Comparison of ENCODE assay signal across 2 cellular contexts in the genomic region with DNA sequence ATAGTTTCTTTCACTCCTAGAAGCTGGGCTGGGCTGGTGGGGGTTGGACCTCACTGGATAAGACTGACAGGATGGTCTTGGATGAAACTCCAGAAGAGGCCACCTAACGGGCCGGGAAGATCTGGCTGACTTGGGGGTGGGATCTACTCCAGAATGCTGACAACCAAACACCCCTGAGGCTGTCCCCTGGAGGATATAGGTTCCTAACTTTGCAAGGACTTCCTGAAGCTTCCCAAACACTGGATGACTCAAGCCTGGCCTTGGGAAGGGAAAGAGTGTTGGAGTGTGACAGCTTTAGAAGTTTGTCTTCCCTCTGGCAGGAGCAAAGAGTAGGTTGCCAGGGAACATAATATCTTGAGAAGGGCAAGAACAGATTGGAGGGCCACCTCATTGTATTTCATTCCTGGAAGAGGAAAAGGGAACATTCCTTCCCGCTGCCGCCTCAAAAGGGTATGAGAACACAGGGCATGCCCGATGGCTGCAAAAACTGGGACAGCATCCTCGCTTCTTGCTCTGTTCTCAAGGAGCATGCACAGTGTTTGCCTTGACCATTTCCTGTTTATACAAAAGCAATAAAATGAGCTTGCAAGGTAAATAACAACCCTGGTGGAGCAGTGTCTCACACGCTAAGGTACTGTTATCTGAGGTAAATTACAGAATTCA.
A peak's percentile ranks its signal among the peaks of the same experiment; 100 is the strongest.
TF ChIP-seq lines count a peak whose summit lies in the region.

No MANE protein-coding gene starts in this region.

TF ChIP-seq in A549, 52 proteins besides CTCF, POLR2A, EP300 and RAD21:
- TF ChIP-seq, protein P1, sequence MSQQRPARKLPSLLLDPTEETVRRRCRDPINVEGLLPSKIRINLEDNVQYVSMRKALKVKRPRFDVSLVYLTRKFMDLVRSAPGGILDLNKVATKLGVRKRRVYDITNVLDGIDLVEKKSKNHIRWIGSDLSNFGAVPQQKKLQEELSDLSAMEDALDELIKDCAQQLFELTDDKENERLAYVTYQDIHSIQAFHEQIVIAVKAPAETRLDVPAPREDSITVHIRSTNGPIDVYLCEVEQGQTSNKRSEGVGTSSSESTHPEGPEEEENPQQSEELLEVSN (IDR thresholded peaks at IDR 0.05; ENCODE audit: borderline replicate concordance, low read depth) = 0 out of 2 replicates have a peak, but pooled peaks have one; percentile 34
- no peak for TF ChIP-seq FOXS1 (CRISPR knock-in tag; IDR thresholded peaks at IDR 0.05)
- TF ChIP-seq, protein P2, sequence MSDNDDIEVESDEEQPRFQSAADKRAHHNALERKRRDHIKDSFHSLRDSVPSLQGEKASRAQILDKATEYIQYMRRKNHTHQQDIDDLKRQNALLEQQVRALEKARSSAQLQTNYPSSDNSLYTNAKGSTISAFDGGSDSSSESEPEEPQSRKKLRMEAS (IDR thresholded peaks at IDR 0.05) = peak; percentile 80
- peak in 1 of 2 experiments; percentile 58; a peak in 2 of 4 replicates for TF ChIP-seq CEBPB (IDR thresholded peaks at IDR 0.05)
- no peak for TF ChIP-seq MYC (IDR thresholded peaks at IDR 0.05; ENCODE audit: borderline replicate concordance, low read length)
- TF ChIP-seq, protein P3, sequence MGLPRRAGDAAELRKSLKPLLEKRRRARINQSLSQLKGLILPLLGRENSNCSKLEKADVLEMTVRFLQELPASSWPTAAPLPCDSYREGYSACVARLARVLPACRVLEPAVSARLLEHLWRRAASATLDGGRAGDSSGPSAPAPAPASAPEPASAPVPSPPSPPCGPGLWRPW (IDR thresholded peaks at IDR 0.05) = no peak
- TF ChIP-seq SMC3 (IDR thresholded peaks at IDR 0.05) = no peak
- TF ChIP-seq, protein P4, sequence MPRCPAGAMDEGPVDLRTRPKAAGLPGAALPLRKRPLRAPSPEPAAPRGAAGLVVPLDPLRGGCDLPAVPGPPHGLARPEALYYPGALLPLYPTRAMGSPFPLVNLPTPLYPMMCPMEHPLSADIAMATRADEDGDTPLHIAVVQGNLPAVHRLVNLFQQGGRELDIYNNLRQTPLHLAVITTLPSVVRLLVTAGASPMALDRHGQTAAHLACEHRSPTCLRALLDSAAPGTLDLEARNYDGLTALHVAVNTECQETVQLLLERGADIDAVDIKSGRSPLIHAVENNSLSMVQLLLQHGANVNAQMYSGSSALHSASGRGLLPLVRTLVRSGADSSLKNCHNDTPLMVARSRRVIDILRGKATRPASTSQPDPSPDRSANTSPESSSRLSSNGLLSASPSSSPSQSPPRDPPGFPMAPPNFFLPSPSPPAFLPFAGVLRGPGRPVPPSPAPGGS (IDR thresholded peaks at IDR 0.05) = 0 out of 3 replicates have a peak, but pooled peaks have one; percentile 14
- TF ChIP-seq KDM5A (IDR thresholded peaks at IDR 0.05) = no peak
- TF ChIP-seq JUN (IDR thresholded peaks at IDR 0.05) = peak in 1 of 2 experiments; percentile 51; a peak in 1 of 5 replicates
- peak; percentile 83 for TF ChIP-seq GATA3 (IDR thresholded peaks at IDR 0.05; ENCODE audit: borderline replicate concordance)
- no peak for TF ChIP-seq FOSL2 (IDR thresholded peaks at IDR 0.05)
- peak; percentile 73 for TF ChIP-seq FOSL2 (CRISPR knock-in tag; IDR thresholded peaks at IDR 0.05)
- TF ChIP-seq JUNB (IDR thresholded peaks at IDR 0.05) = peak; percentile 47; the same call in 1 of the 2 replicates
- TF ChIP-seq TP53 (CRISPR knock-in tag; IDR thresholded peaks at IDR 0.05) = 0 out of 2 replicates have a peak, but pooled peaks have one; percentile 24
- TF ChIP-seq CHD4 (IDR thresholded peaks at IDR 0.05; ENCODE audit: borderline replicate concordance) = no peak
TF ChIP-seq in A549: peak in this region for 9.

TF ChIP-seq in H1, 55 proteins besides CTCF, POLR2A, EP300 and RAD21:
- TF ChIP-seq CBX5 (IDR thresholded peaks at IDR 0.05; ENCODE audit: low read depth, low read length) = no peak
- TF ChIP-seq, protein P5, sequence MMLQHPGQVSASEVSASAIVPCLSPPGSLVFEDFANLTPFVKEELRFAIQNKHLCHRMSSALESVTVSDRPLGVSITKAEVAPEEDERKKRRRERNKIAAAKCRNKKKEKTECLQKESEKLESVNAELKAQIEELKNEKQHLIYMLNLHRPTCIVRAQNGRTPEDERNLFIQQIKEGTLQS (IDR thresholded peaks at IDR 0.05; ENCODE audit: insufficient read depth, low read depth, low read length) = no peak
- TF ChIP-seq BRCA1 (IDR thresholded peaks at IDR 0.05; ENCODE audit: low read depth, low read length) = no peak
- TF ChIP-seq EZH2 (IDR thresholded peaks at IDR 0.05; ENCODE audit: low read depth, low read length, severe bottlenecking) = no peak
- TF ChIP-seq MAFK (IDR thresholded peaks at IDR 0.05; ENCODE audit: low read depth, low read length) = no peak
- TF ChIP-seq CTBP2 (IDR thresholded peaks at IDR 0.05; ENCODE audit: borderline replicate concordance, insufficient read depth, insufficient read length, low read length) = no peak
- TF ChIP-seq CREB1 (IDR thresholded peaks at IDR 0.05) = no peak
- no peak for TF ChIP-seq CHD2 (IDR thresholded peaks at IDR 0.05; ENCODE audit: low read length)
- TF ChIP-seq JUND (IDR thresholded peaks at IDR 0.05; ENCODE audit: low read length) = no peak
- no peak for TF ChIP-seq JUN (IDR thresholded peaks at IDR 0.05; ENCODE audit: low read depth, low read length)
- TF ChIP-seq NANOG (IDR thresholded peaks at IDR 0.05; ENCODE audit: insufficient read depth, low read depth, low read length, poor library complexity, severe bottlenecking) = no peak
- TF ChIP-seq, protein P6, sequence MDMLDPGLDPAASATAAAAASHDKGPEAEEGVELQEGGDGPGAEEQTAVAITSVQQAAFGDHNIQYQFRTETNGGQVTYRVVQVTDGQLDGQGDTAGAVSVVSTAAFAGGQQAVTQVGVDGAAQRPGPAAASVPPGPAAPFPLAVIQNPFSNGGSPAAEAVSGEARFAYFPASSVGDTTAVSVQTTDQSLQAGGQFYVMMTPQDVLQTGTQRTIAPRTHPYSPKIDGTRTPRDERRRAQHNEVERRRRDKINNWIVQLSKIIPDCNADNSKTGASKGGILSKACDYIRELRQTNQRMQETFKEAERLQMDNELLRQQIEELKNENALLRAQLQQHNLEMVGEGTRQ (IDR thresholded peaks at IDR 0.05; ENCODE audit: low read length) = no peak
- TF ChIP-seq FOSL1 (IDR thresholded peaks at IDR 0.05; ENCODE audit: insufficient read depth, low read depth, low read length) = no peak
- no peak for TF ChIP-seq EGR1 (IDR thresholded peaks at IDR 0.05; ENCODE audit: borderline replicate concordance, low read depth, low read length)
- no peak for TF ChIP-seq KDM4A (IDR thresholded peaks at IDR 0.05; ENCODE audit: low read depth, low read length, severe bottlenecking)
- TF ChIP-seq, protein P1 (IDR thresholded peaks at IDR 0.05) = no peak
- TF ChIP-seq POU5F1 (IDR thresholded peaks at IDR 0.05; ENCODE audit: low read depth, low read length) = no peak
- TF ChIP-seq, protein P7, sequence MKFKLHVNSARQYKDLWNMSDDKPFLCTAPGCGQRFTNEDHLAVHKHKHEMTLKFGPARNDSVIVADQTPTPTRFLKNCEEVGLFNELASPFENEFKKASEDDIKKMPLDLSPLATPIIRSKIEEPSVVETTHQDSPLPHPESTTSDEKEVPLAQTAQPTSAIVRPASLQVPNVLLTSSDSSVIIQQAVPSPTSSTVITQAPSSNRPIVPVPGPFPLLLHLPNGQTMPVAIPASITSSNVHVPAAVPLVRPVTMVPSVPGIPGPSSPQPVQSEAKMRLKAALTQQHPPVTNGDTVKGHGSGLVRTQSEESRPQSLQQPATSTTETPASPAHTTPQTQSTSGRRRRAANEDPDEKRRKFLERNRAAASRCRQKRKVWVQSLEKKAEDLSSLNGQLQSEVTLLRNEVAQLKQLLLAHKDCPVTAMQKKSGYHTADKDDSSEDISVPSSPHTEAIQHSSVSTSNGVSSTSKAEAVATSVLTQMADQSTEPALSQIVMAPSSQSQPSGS (IDR thresholded peaks at IDR 0.05; ENCODE audit: low read length) = no peak
- no peak for TF ChIP-seq NRF1 (IDR thresholded peaks at IDR 0.05; ENCODE audit: low read depth, low read length)
